ENCODE assay signal across 8 cellular contexts in genomic region chr3:5022187-5022965, GRCh38. TPM values are rescaled to one million over a fixed set of nuclear protein-coding genes. Genes with fewer than 3 reads are reported as not detected.
A peak's percentile ranks its signal among the peaks of the same experiment; 100 is the strongest.
DNase-seq lines count a peak whose midpoint lies in the region; ATAC-seq and TF ChIP-seq lines count a peak whose summit lies in the region.

No MANE protein-coding gene starts in this region.

- peak overlapping the region in 1 of 2 donors; percentile 14 for H3K9ac ChIP-seq in mucosa of rectum (ENCODE audit: low read depth in 1 of 2, low read length in 2 of 2)

- H3K4me1 ChIP-seq in mucosa of rectum (ENCODE audit: control insufficient read depth in 2 of 2, insufficient read depth in 2 of 2, low read length in 2 of 2) (peaks cover 23 to 39% of the 10 kb centered on the region in 2 donors), left lung (peaks cover 9 to 40% of the 10 kb centered on the region in 2 donors)

- H3K4me3 ChIP-seq in mucosa of rectum (ENCODE audit: low read length in 2 of 2) (no peak overlapping the region), left lung (no peak overlapping the region)

- H3K9me3 ChIP-seq in mucosa of rectum (ENCODE audit: control insufficient read depth in 2 of 2, low read length in 2 of 2): no peaks in the 10 kb centered on the region
- no peaks in the 10 kb centered on the region for H3K9me3 ChIP-seq in left lung

- ATAC-seq in GM18870 (IDR thresholded peaks at IDR 0.05; ENCODE audit: unreplicated experiment) (peak; percentile 87), HG02610 (IDR thresholded peaks at IDR 0.05; ENCODE audit: unreplicated experiment) (peak; percentile 86), left lung (no peak)

- TF ChIP-seq CTCF in left lung (IDR thresholded peaks at IDR 0.05): no peak

- H3K27me3 ChIP-seq in mucosa of rectum (ENCODE audit: control insufficient read depth in 2 of 2, insufficient read depth in 2 of 2, low read length in 2 of 2) (no peaks in the 10 kb centered on the region), left lung (no peaks in the 10 kb centered on the region)

- intact Hi-C loops in left lung (cut with DNase I): no loop called here

- H3K27ac ChIP-seq in mucosa of rectum (ENCODE audit: low read depth in 2 of 2, low read length in 2 of 2) (peak overlapping the region; percentile 23 to 72), left lung (peak overlapping the region in 1 of 2 donors; percentile 45)

- DNase-seq in SW480 (ENCODE audit: low spot score) (peak; percentile 41), left lung (no peak), MV-4-11 (lab: John Stamatoyannopoulos, UW) (no peak), KG1 (lab: John Stamatoyannopoulos, UW) (no peak), T-helper 9 cell (no peak)

- no peaks in the 10 kb centered on the region for H3K36me3 ChIP-seq in mucosa of rectum (ENCODE audit: control insufficient read depth in 2 of 2, insufficient read depth in 2 of 2, low read length in 2 of 2)
- no peaks in the 10 kb centered on the region for H3K36me3 ChIP-seq in left lung

RNA-seq across cellular contexts. Expression of gene BHLHE40, which starts 43.1 kb away (rescaled TPM):
- total RNA-seq in left lung: 10 to 100 TPM; 76.5 to 97.5 TPM
